Comparison of ENCODE assay signal across 23 cellular contexts in the genomic region with DNA sequence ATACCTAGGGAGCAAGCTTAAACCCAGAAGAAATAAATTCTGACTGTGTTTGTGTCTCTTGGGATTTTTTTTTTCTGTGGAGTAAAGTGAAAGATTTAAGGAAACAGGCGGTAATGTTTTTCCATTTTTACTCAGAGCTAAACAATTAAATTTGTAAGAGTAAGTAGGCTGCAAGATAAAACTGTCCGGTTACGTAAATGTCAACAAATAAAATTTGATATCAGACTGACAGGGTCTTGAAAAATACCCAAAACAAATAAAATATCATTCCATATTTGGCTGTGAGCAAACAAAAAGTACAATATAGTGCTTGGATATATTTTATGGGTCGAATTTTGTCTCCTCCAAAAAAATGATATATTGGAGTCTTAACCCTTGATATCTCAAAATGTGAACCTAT.
"Had no signal": no experiment of that assay in that cellular context is flagged by ENCODE, and none has a peak within 500 bp of the region (broad histone marks: within the 10 kb centered on the region; RNA-seq: fewer than 3 reads in every experiment).

No MANE protein-coding gene starts in this region.

- H3K4me3 Mint-ChIP-seq: dendritic cell treated with granulocyte-macrophage colony-stimulating factor and Interleukin-4, amounts not matched to agents 40 ng/mL and 50 ng/mL, for 4 days; effector memory CD8-positive, alpha-beta T cell; immature natural killer cell; natural killer cell treated with Interleukin-12 subunit alpha and Interleukin-12 subunit beta and Interleukin-15 and Interleukin-18, amount 100 ng/mL, for 72 hours; neural progenitor cell had no signal

- DNase-seq: effector memory CD8-positive, alpha-beta T cell; esophagus squamous epithelium; foreskin fibroblast; glutamatergic neuron; immature natural killer cell; kidney; left cardiac atrium; left ventricle myocardium superior; mesenchymal stem cell; midbrain; nucleus accumbens; ovary; right cardiac atrium; stimulated activated CD4-positive, alpha-beta T cell treated with anti-CD3 and anti-CD28 coated beads, Interleukin-2, amount 100 ng/mL, for 48 hours; stimulated activated naive CD4-positive, alpha-beta T cell treated with Interleukin-2 at 50 U/mL for 16 hours; trophoblast cell had no signal

- H3K27ac ChIP-seq: esophagus squamous epithelium, gastroesophageal sphincter, neural progenitor cell, ovary had no signal

- H3K4me1 ChIP-seq: esophagus squamous epithelium, gastroesophageal sphincter, neural progenitor cell had no signal

- H3K4me3 ChIP-seq: esophagus squamous epithelium, gastroesophageal sphincter, lung, neural progenitor cell, ovary, smooth muscle cell had no signal

- H3K9me3 ChIP-seq: esophagus squamous epithelium, gastroesophageal sphincter, ovary had no signal

- ATAC-seq: effector memory CD8-positive, alpha-beta T cell; gastroesophageal sphincter; left cardiac atrium; left ventricle myocardium superior; natural killer cell treated with Interleukin-12 subunit alpha and Interleukin-12 subunit beta and Interleukin-15 and Interleukin-18, amount 100 ng/mL, for 72 hours; right cardiac atrium had no signal

- H3K27me3 ChIP-seq: esophagus squamous epithelium, gastroesophageal sphincter, neural progenitor cell, ovary had no signal

- H3K4me2 ChIP-seq: neural progenitor cell, smooth muscle cell had no signal

- H3K36me3 ChIP-seq: esophagus squamous epithelium, gastroesophageal sphincter, neural progenitor cell, ovary had no signal

- H2AFZ ChIP-seq: neural progenitor cell had no signal

- H3K27me3 Mint-ChIP-seq: dendritic cell treated with granulocyte-macrophage colony-stimulating factor and Interleukin-4, amounts not matched to agents 40 ng/mL and 50 ng/mL, for 4 days; effector memory CD8-positive, alpha-beta T cell; natural killer cell treated with Interleukin-12 subunit alpha and Interleukin-12 subunit beta and Interleukin-15 and Interleukin-18, amount 100 ng/mL, for 72 hours; progenitor cell of endocrine pancreas had no signal

- H3K27ac Mint-ChIP-seq: dendritic cell treated with granulocyte-macrophage colony-stimulating factor and Interleukin-4, amounts not matched to agents 40 ng/mL and 50 ng/mL, for 4 days; effector memory CD8-positive, alpha-beta T cell; immature natural killer cell; natural killer cell treated with Interleukin-12 subunit alpha and Interleukin-12 subunit beta and Interleukin-15 and Interleukin-18, amount 100 ng/mL, for 72 hours; neural progenitor cell; progenitor cell of endocrine pancreas had no signal

- H3K36me3 Mint-ChIP-seq: neural progenitor cell had no signal

- H3K9me3 Mint-ChIP-seq: neural progenitor cell had no signal

- H3K4me1 Mint-ChIP-seq: immature natural killer cell, neural progenitor cell had no signal
